8 cellular contexts compared by ENCODE assay signal in the genomic region with DNA sequence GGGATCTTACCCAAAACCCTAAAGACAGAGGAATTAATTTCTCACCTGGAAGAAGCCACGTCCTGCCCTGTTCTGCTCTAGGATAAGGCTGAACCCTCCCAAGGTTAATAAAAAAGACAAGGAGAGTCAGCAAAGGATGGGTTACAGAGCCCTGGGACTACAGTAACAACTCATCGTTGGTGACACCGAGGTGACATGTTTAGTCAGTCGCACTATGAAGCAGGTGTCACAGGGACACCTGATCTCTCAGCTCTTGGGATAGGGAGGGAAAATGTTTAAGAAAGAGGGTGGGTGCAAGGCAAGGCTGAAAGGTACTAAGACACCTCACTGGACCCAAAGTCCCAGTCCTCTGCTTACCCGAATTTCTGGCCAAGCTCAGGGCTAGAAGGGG. TPM values are rescaled to one million over a fixed set of nuclear protein-coding genes. Genes with fewer than 3 reads are reported as not detected.
A peak's percentile ranks its signal among the peaks of the same experiment; 100 is the strongest.
DNase-seq lines count a peak whose midpoint lies in the region; ATAC-seq and TF ChIP-seq lines count a peak whose summit lies in the region.

No MANE protein-coding gene starts in this region.

- POLR2A ChIA-PET in activated B cell treated with CpG ODN at 0.5 μM for 24 hours (lab: Charles Lee), result no interaction called here

- peak overlapping the region; percentile 55 for H3K4me3 Mint-ChIP-seq in activated B cell treated with CpG ODN at 0.5 μM for 24 hours

- H3K27me3 Mint-ChIP-seq in activated B cell treated with CpG ODN at 0.5 μM for 24 hours, result peaks cover 47% of the 10 kb centered on the region

- H3K9me3 ChIP-seq in heart right ventricle, result no peaks in the 10 kb centered on the region

- peak overlapping the region; percentile 68 to 90 (median 88) for H3K27ac ChIP-seq in heart right ventricle
- H3K27ac ChIP-seq in rectal smooth muscle tissue (ENCODE audit: low read depth, low read length), result peak overlapping the region; percentile 27

- H3K36me3 ChIP-seq in heart right ventricle (no peaks in the 10 kb centered on the region), rectal smooth muscle tissue (ENCODE audit: control insufficient read depth, insufficient read depth, low read length) (no peaks in the 10 kb centered on the region)

- no peak overlapping the region for H3K27ac Mint-ChIP-seq in activated B cell treated with CpG ODN at 0.5 μM for 24 hours

- CTCF ChIA-PET in activated B cell treated with CpG ODN at 0.5 μM for 24 hours (lab: Charles Lee), result no interaction called here

- ATAC-seq in activated B cell treated with CpG ODN at 0.5 μM for 24 hours (ENCODE audit: low read depth) (no peak), heart right ventricle (peak in 2 of 8 donors; percentile 1 to 6), GM19397 (IDR thresholded peaks at IDR 0.05; ENCODE audit: unreplicated experiment) (no peak), HG03442 (IDR thresholded peaks at IDR 0.05; ENCODE audit: unreplicated experiment) (no peak)

- peaks cover 5% of the 10 kb centered on the region for H3K4me1 Mint-ChIP-seq in activated B cell treated with CpG ODN at 0.5 μM for 24 hours

- peak; percentile 27 for DNase-seq in DMS53 treated with DMSO at 0.1 percent for 48 hours (lab: John Stamatoyannopoulos, UW; ENCODE audit: unreplicated experiment)
- DNase-seq in activated B cell treated with CpG ODN at 0.5 μM for 24 hours, result no peak
- no peak for DNase-seq in heart right ventricle
- DNase-seq in mucosa of gallbladder (ENCODE audit: low spot score), result no peak
- no peak for DNase-seq in SHP77 (lab: John Stamatoyannopoulos, UW)

- intact Hi-C loops in activated B cell treated with CpG ODN at 0.5 μM for 24 hours (cut with micrococcal nuclease), result no loop called here
- intact Hi-C loops in heart right ventricle (cut with DNase I), result no loop called here

- H3K4me1 ChIP-seq in heart right ventricle (peaks cover 3 to 65% (median 42%) of the 10 kb centered on the region in 9 donors), rectal smooth muscle tissue (ENCODE audit: control insufficient read depth, insufficient read depth, low read length) (peaks cover 8% of the 10 kb centered on the region)

- TF ChIP-seq CTCF in activated B cell treated with CpG ODN at 0.5 μM for 24 hours (IDR thresholded peaks at IDR 0.05) (no peak), heart right ventricle (IDR thresholded peaks at IDR 0.05) (no peak)

- H3K4me3 ChIP-seq in heart right ventricle, result peak overlapping the region; percentile 77 to 95 (median 88)
- peak overlapping the region; percentile 65 for H3K4me3 ChIP-seq in rectal smooth muscle tissue (ENCODE audit: low read length)

- H3K36me3 Mint-ChIP-seq in activated B cell treated with CpG ODN at 0.5 μM for 24 hours (ENCODE audit: low read depth), result no peaks in the 10 kb centered on the region

- H3K9ac ChIP-seq in rectal smooth muscle tissue (ENCODE audit: low read length), result peak overlapping the region; percentile 58

- H3K27me3 ChIP-seq in heart right ventricle, result peaks cover 0 to 12% (median 0%) of the 10 kb centered on the region in 7 donors
- H3K27me3 ChIP-seq in rectal smooth muscle tissue (ENCODE audit: control insufficient read depth, insufficient read depth, low read length), result no peaks in the 10 kb centered on the region

- 25 to 26% methylated on average over 5 of the region's 5 CpGs for WGBS in heart right ventricle, 2 donors

- H3K9me3 Mint-ChIP-seq in activated B cell treated with CpG ODN at 0.5 μM for 24 hours, result no peaks in the 10 kb centered on the region

RNA-seq across cellular contexts. Expression of a gene that starts 0.6 kb away (rescaled TPM):
- total RNA-seq in activated B cell treated with CpG ODN at 0.5 μM for 24 hours (0.20 and 0.34 TPM in 2 replicates), heart right ventricle (10 to 100 TPM; 15.9 to 40.0 (median 20.9) TPM), mucosa of gallbladder (20.1 TPM)
- polyA plus RNA-seq in heart right ventricle, result 10 to 100 TPM; 17.4 to 22.8 TPM

Comparison
In these comparisons a context has a peak if more than half of its experiments do, and no peak if none do; other contexts are left out.
1. RNA of a gene that starts 0.6 kb away (total RNA-seq): 15.9 to 40.0 TPM in heart right ventricle and 20.1 TPM in mucosa of gallbladder (single experiment); 0.20 to 0.34 TPM in activated B cell treated with CpG ODN at 0.5 μM for 24 hours; every median in the first group is over 10 times any median in the second.